Comparison of ENCODE assay signal across 2 cellular contexts in genomic region chr11:72391638-72392423, GRCh38.
A peak's percentile ranks its signal among the peaks of the same experiment; 100 is the strongest.
TF ChIP-seq lines count a peak whose summit lies in the region.

No MANE protein-coding gene starts in this region.

TF ChIP-seq in HepG2, 621 proteins besides CTCF, POLR2A, EP300 and RAD21 (continues in another document):
- TF ChIP-seq MAFF (IDR thresholded peaks at IDR 0.05; ENCODE audit: low read depth, low read length) (peak; percentile 55), THRA (CRISPR knock-in tag; IDR thresholded peaks at IDR 0.05; ENCODE audit: borderline replicate concordance) (peak; percentile 26; the same call in 1 of the 2 replicates), ZBTB38 (CRISPR knock-in tag; IDR thresholded peaks at IDR 0.05) (peak; percentile 27; the same call in 1 of the 2 replicates), SOX13 (IDR thresholded peaks at IDR 0.05) (no peak), SOX13 (CRISPR knock-in tag; conservative IDR thresholded peaks at IDR 0.05 in 1 of 2, IDR thresholded peaks at IDR 0.05 in 1 of 2) (0 out of 4 replicates have a peak, but pooled peaks of 1 of the 2 experiments have one; percentile 12), NR2F2 (IDR thresholded peaks at IDR 0.05; ENCODE audit: borderline replicate concordance, low read depth) (0 out of 2 replicates have a peak, but pooled peaks have one; percentile 30), ZNF883 (CRISPR knock-in tag; IDR thresholded peaks at IDR 0.05; ENCODE audit: not compliant biosample characterization) (no peak), ZNF687 (CRISPR knock-in tag; IDR thresholded peaks at IDR 0.05) (peak; percentile 39; the same call in 1 of the 2 replicates), SOX6 (IDR thresholded peaks at IDR 0.05) (no peak), SOX6 (CRISPR knock-in tag; IDR thresholded peaks at IDR 0.05) (peak; percentile 29; the same call in 1 of the 2 replicates), POGZ (CRISPR knock-in tag; IDR thresholded peaks at IDR 0.05) (peak; percentile 25; the same call in 1 of the 2 replicates), ZBTB33 (CRISPR knock-in tag; IDR thresholded peaks at IDR 0.05) (0 out of 2 replicates have a peak, but pooled peaks have one; percentile 35), ZNF263 (CRISPR knock-in tag; IDR thresholded peaks at IDR 0.05) (peak; percentile 94), DPF2 (CRISPR knock-in tag; IDR thresholded peaks at IDR 0.05; ENCODE audit: borderline replicate concordance, low read depth) (no peak), ZNF674 (CRISPR knock-in tag; IDR thresholded peaks at IDR 0.05; ENCODE audit: low read depth) (no peak), NR2F6 (IDR thresholded peaks at IDR 0.05) (peak; percentile 63), NR2F6 (CRISPR knock-in tag; IDR thresholded peaks at IDR 0.05) (peak; percentile 72), HINFP (CRISPR knock-in tag; IDR thresholded peaks at IDR 0.05; ENCODE audit: low read depth) (no peak), ZSCAN22 (CRISPR knock-in tag; IDR thresholded peaks at IDR 0.05) (no peak)

TF ChIP-seq in SK-N-SH treated with all-trans-retinoic acid at 6 μM for 48 hours, 23 proteins besides CTCF, POLR2A, EP300 and RAD21:
- TF ChIP-seq RARB (CRISPR knock-in tag; IDR thresholded peaks at IDR 0.05) (no peak), OSR1 (CRISPR knock-in tag; IDR thresholded peaks at IDR 0.05) (no peak), TSHZ2 (CRISPR knock-in tag; IDR thresholded peaks at IDR 0.05) (no peak), SNAI2 (CRISPR knock-in tag; IDR thresholded peaks at IDR 0.05) (no peak), PATZ1 (CRISPR knock-in tag; IDR thresholded peaks at IDR 0.05; ENCODE audit: borderline replicate concordance) (no peak), ZFP3 (CRISPR knock-in tag; IDR thresholded peaks at IDR 0.05) (no peak), GLIS3 (CRISPR knock-in tag; IDR thresholded peaks at IDR 0.05) (no peak), TOX (CRISPR knock-in tag; IDR thresholded peaks at IDR 0.05; ENCODE audit: borderline replicate concordance) (no peak), ZNF565 (CRISPR knock-in tag; conservative IDR thresholded peaks at IDR 0.05; ENCODE audit: low read depth) (no peak), PPARA (CRISPR knock-in tag; IDR thresholded peaks at IDR 0.05; ENCODE audit: borderline replicate concordance) (no peak)
